15 cellular contexts compared by ENCODE assay signal in genomic region chr1:67761054-67761453, GRCh38.
A peak's percentile ranks its signal among the peaks of the same experiment; 100 is the strongest.
DNase-seq lines count a peak whose midpoint lies in the region; ATAC-seq, FAIRE-seq and TF ChIP-seq lines count a peak whose summit lies in the region.
"Had no signal": no experiment of that assay in that cellular context is flagged by ENCODE, and none has a peak within 500 bp of the region (broad histone marks: within the 10 kb centered on the region; RNA-seq: fewer than 3 reads in every experiment).

No MANE protein-coding gene starts in this region.

- no peaks in the 10 kb centered on the region for H3K9me2 ChIP-seq in hepatocyte (replicated peaks; ENCODE audit: insufficient read depth)

- no peak for FAIRE-seq in astrocyte (lab: Jason Lieb, UNC)
- FAIRE-seq in small intestine (lab: Jason Lieb, UNC): no peak

- DNase-seq in astrocyte (ENCODE audit: low read depth): no peak
- no peak for DNase-seq in hepatocyte (ENCODE audit: low spot score)
- DNase-seq in small intestine: peak; percentile 45
- DNase-seq in nucleus accumbens (lab: John Stamatoyannopoulos, UW): no peak
- DNase-seq in activated naive CD4-positive, alpha-beta T cell treated with anti-CD3 and anti-CD28 coated beads, Interleukin-2, amount 50 U/mL, for 16 hours: no peak
- no peak for DNase-seq in effector memory CD8-positive, alpha-beta T cell
- no peak for DNase-seq in NCI-H446 treated with DMSO at 0.1 percent for 48 hours (lab: John Stamatoyannopoulos, UW)
- DNase-seq: activated CD4-positive, alpha-beta T cell treated with anti-CD3 and anti-CD28 coated beads, Interleukin-2, amount 50 U/mL, for 48 hours; activated gamma-delta T cell; activated T-cell treated with anti-CD3 and anti-CD28 coated beads for 4 hours; stimulated activated CD8-positive, alpha-beta memory T cell treated with anti-CD3 and anti-CD28 coated beads, Interleukin-4, amount 100 ng/mL, for 48 hours had no signal

- POLR2A ChIA-PET in HEK293 (lab: Yijun Ruan, JAX): interaction anchor here (1.4 to 3.5 kb wide), 2 partner anchors 60 to 75 kb away, joined by 5 to 40 read pairs; partner anchors contain the start of gene GADD45A

- CTCF ChIA-PET in HEK293 (lab: Yijun Ruan, JAX): interaction anchor here (0.6 to 6.5 kb wide), 51 partner anchors 10 to 1956 kb away, joined by 3 to 159 read pairs (median 5); partner anchors contain the start of gene GADD45A

- no peak overlapping the region for H3K4me2 ChIP-seq in astrocyte (ENCODE audit: low read length)
- H3K4me2 ChIP-seq in hepatocyte: no peak overlapping the region

- peak overlapping the region; percentile 59 for H3K9ac ChIP-seq in astrocyte (ENCODE audit: low read length)

- H3K27ac ChIP-seq in HEK293 (ENCODE audit: extremely low read depth, low read depth, low read length): no peak overlapping the region
- peak overlapping the region; percentile 68 for H3K27ac ChIP-seq in astrocyte (ENCODE audit: low read depth, low read length)
- peak overlapping the region; percentile 88 for H3K27ac ChIP-seq in hepatocyte
- H3K27ac ChIP-seq in small intestine (ENCODE audit: low read depth in 1 of 2, low read length in 1 of 2): peak overlapping the region in 1 of 2 donors; percentile 77
- H3K27ac ChIP-seq: HL-60, SK-N-MC had no signal

- peaks cover 87% of the 10 kb centered on the region for H3K79me2 ChIP-seq in astrocyte (ENCODE audit: insufficient read depth, low read length)
- peaks cover 56% of the 10 kb centered on the region for H3K79me2 ChIP-seq in hepatocyte

- peaks cover 36% of the 10 kb centered on the region for H4K20me1 ChIP-seq in astrocyte (ENCODE audit: insufficient read depth, low read length)
- H4K20me1 ChIP-seq in hepatocyte (ENCODE audit: insufficient read depth, poor library complexity, severe bottlenecking): no peaks in the 10 kb centered on the region

- no peaks in the 10 kb centered on the region for H3K27me3 Mint-ChIP-seq in astrocyte (ENCODE audit: low read depth, unreplicated experiment)
- peaks cover 36 to 46% of the 10 kb centered on the region in 2 donors for H3K27me3 Mint-ChIP-seq in effector memory CD8-positive, alpha-beta T cell

- TF ChIP-seq CTCF in HEK293 (tag by site-specific recombination; IDR thresholded peaks at IDR 0.05): no peak
- no peak for TF ChIP-seq CTCF in astrocyte (IDR thresholded peaks at IDR 0.05; ENCODE audit: insufficient read depth, low read depth, low read length)
- no peak for TF ChIP-seq CTCF in hepatocyte (IDR thresholded peaks at IDR 0.05; ENCODE audit: poor library complexity)

- H3K27me3 ChIP-seq in astrocyte (ENCODE audit: insufficient read depth, low read length) (no peaks in the 10 kb centered on the region), hepatocyte (no peaks in the 10 kb centered on the region), small intestine (ENCODE audit: control insufficient read depth in 2 of 2, insufficient read depth in 2 of 2, low read length in 2 of 2) (no peaks in the 10 kb centered on the region)

- no peak for ATAC-seq in effector memory CD8-positive, alpha-beta T cell (replicated peaks)

- 69% methylated on average over 2 of the region's 2 CpGs for WGBS in hepatocyte (ENCODE audit: low lambda C conversion rate, missing lambda C conversion rate)
- WGBS in small intestine, 3 donors: 24 to 44% (median 29%) methylated on average over 2 of the region's 2 CpGs

- H3K4me1 Mint-ChIP-seq in astrocyte (ENCODE audit: low read depth, unreplicated experiment): peaks cover 46% of the 10 kb centered on the region
- H3K4me1 Mint-ChIP-seq in effector memory CD8-positive, alpha-beta T cell (ENCODE audit: low read depth in 2 of 2): peaks cover 0 to 2% of the 10 kb centered on the region in 2 donors

- H3K4me1 ChIP-seq in HEK293 (ENCODE audit: control insufficient read depth, insufficient read depth, low read length) (no peaks in the 10 kb centered on the region), astrocyte (ENCODE audit: insufficient read depth, low read length) (peaks cover 28% of the 10 kb centered on the region), hepatocyte (ENCODE audit: insufficient read depth) (peaks cover 38% of the 10 kb centered on the region), small intestine (ENCODE audit: control insufficient read depth in 2 of 2, insufficient read depth in 1 of 2, low read depth in 1 of 2, low read length in 1 of 2) (peaks cover 9 to 21% of the 10 kb centered on the region in 2 donors)

- no peaks in the 10 kb centered on the region for H3K36me3 ChIP-seq in HEK293 (ENCODE audit: control insufficient read depth in 2 of 2, insufficient read depth in 1 of 2, low read length in 2 of 2)
- H3K36me3 ChIP-seq in astrocyte (ENCODE audit: insufficient read depth, low read length): peaks cover 9% of the 10 kb centered on the region
- H3K36me3 ChIP-seq in hepatocyte (replicated peaks; ENCODE audit: insufficient read depth, low read depth): no peaks in the 10 kb centered on the region
- H3K36me3 ChIP-seq in small intestine (ENCODE audit: control insufficient read depth in 2 of 2, insufficient read depth in 2 of 2, low read length in 2 of 2): no peaks in the 10 kb centered on the region

- H3K4me3 ChIP-seq in HEK293 (ENCODE audit: low read depth, low read length) (no peak overlapping the region), astrocyte (ENCODE audit: insufficient read depth, low read depth, low read length) (no peak overlapping the region), hepatocyte (no peak overlapping the region), small intestine (ENCODE audit: low read depth in 1 of 2, low read length in 2 of 2) (no peak overlapping the region)
- H3K4me3 ChIP-seq: SK-N-MC had no signal

- no peak overlapping the region for H2AFZ ChIP-seq in astrocyte (ENCODE audit: low read depth, low read length)
- H2AFZ ChIP-seq in hepatocyte: no peak overlapping the region

- H3K9me3 ChIP-seq in HEK293 (ENCODE audit: control insufficient read depth, insufficient read depth, low read depth, low read length) (no peaks in the 10 kb centered on the region), astrocyte (ENCODE audit: insufficient read depth, low read depth, low read length) (no peaks in the 10 kb centered on the region), hepatocyte (ENCODE audit: low read depth) (no peaks in the 10 kb centered on the region), small intestine (ENCODE audit: control insufficient read depth, low read depth) (no peaks in the 10 kb centered on the region)

- H3K36me3 Mint-ChIP-seq in astrocyte (ENCODE audit: low read depth, unreplicated experiment): no peaks in the 10 kb centered on the region
- H3K36me3 Mint-ChIP-seq in effector memory CD8-positive, alpha-beta T cell (ENCODE audit: insufficient read depth): peaks cover 2% of the 10 kb centered on the region
- H3K36me3 Mint-ChIP-seq: IgD-negative memory B cell had no signal

- H3K4me3 Mint-ChIP-seq in astrocyte (ENCODE audit: unreplicated experiment): no peak overlapping the region
- H3K4me3 Mint-ChIP-seq in effector memory CD8-positive, alpha-beta T cell: no peak overlapping the region
- H3K4me3 Mint-ChIP-seq: IgD-negative memory B cell had no signal

- H3K27ac Mint-ChIP-seq in astrocyte (ENCODE audit: unreplicated experiment): no peak overlapping the region
- H3K27ac Mint-ChIP-seq in effector memory CD8-positive, alpha-beta T cell: no peak overlapping the region
- H3K27ac Mint-ChIP-seq: IgD-negative memory B cell had no signal

- no peaks in the 10 kb centered on the region for H3K9me3 Mint-ChIP-seq in astrocyte (ENCODE audit: unreplicated experiment)
- H3K9me3 Mint-ChIP-seq in effector memory CD8-positive, alpha-beta T cell: no peaks in the 10 kb centered on the region
- H3K9me3 Mint-ChIP-seq: IgD-negative memory B cell had no signal

TF ChIP-seq in HEK293, 187 proteins besides CTCF, POLR2A, EP300 and RAD21:
- TF ChIP-seq ZNF768 (tag by site-specific recombination; IDR thresholded peaks at IDR 0.05): 0 out of 2 replicates have a peak, but pooled peaks have one; percentile 10
- no peak for TF ChIP-seq MYNN (tag by site-specific recombination; IDR thresholded peaks at IDR 0.05; ENCODE audit: borderline replicate concordance)
